ENCODE assay signal across 8 cellular contexts in the genomic region with DNA sequence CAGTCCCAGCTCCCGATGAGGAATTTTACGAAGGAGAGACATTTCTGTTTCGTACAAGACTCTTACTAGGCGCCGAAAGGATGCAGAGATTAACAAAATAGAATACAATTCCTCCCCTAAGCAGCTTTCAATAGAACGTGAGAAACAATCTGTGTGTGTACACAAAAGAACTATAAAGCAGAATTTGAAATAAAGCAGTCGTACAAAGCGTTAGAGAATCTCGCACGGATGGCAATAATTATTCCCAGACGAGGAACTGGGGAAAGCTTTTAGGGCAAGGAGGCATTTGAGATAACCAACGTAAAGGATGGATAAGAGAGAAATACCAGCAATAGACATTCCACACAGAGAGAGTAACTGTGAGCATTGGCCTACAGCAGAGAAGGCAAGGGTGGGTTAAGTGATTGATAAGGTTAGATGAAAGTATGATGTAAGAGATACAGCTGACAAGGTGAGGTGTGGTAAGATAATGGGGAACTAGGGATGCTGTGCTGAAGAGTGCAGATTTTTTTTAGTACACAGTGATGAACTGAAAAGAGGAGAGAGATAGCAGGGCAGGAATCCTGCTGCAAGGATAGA. TPM values are rescaled to one million over a fixed set of nuclear protein-coding genes. Genes with fewer than 3 reads are reported as not detected.
DNase-seq lines count a peak whose midpoint lies in the region; ATAC-seq, FAIRE-seq and TF ChIP-seq lines count a peak whose summit lies in the region.

No MANE protein-coding gene starts in this region.

- H3K4me1 Mint-ChIP-seq in astrocyte (ENCODE audit: low read depth, unreplicated experiment): peaks cover 6% of the 10 kb centered on the region

- ATAC-seq in heart right ventricle (no peak), left cardiac atrium (no peak), lower lobe of right lung (no peak), HG02763 (IDR thresholded peaks at IDR 0.05; ENCODE audit: unreplicated experiment) (no peak), HG03039 (IDR thresholded peaks at IDR 0.05; ENCODE audit: unreplicated experiment) (no peak), HG02623 (IDR thresholded peaks at IDR 0.05; ENCODE audit: unreplicated experiment) (no peak)

- peaks cover 0 to 41% (median 10%) of the 10 kb centered on the region in 9 donors for H3K4me1 ChIP-seq in heart right ventricle
- H3K4me1 ChIP-seq in astrocyte (ENCODE audit: insufficient read depth, low read length): peaks cover 14% of the 10 kb centered on the region
- H3K4me1 ChIP-seq in lower lobe of right lung: peaks cover 34% of the 10 kb centered on the region

- peak overlapping the region; percentile 22 to 98 (median 54) for H3K4me3 ChIP-seq in heart right ventricle
- peak overlapping the region; percentile 62 for H3K4me3 ChIP-seq in astrocyte (ENCODE audit: insufficient read depth, low read depth, low read length)
- peak overlapping the region; percentile 50 for H3K4me3 ChIP-seq in lower lobe of right lung

- H2AFZ ChIP-seq in astrocyte (ENCODE audit: low read depth, low read length): peak overlapping the region; percentile 76

- DNase-seq in heart right ventricle: no peak
- DNase-seq in left cardiac atrium: no peak
- DNase-seq in astrocyte (ENCODE audit: low read depth): no peak
- DNase-seq in lower lobe of right lung: no peak
- DNase-seq in mucosa of gallbladder (ENCODE audit: low spot score): no peak

- H3K9me3 ChIP-seq in heart right ventricle: no peaks in the 10 kb centered on the region
- no peaks in the 10 kb centered on the region for H3K9me3 ChIP-seq in astrocyte (ENCODE audit: insufficient read depth, low read depth, low read length)
- H3K9me3 ChIP-seq in lower lobe of right lung: no peaks in the 10 kb centered on the region

- no peaks in the 10 kb centered on the region for H4K20me1 ChIP-seq in astrocyte (ENCODE audit: insufficient read depth, low read length)

- no peaks in the 10 kb centered on the region for H3K36me3 Mint-ChIP-seq in astrocyte (ENCODE audit: low read depth, unreplicated experiment)

- H3K4me2 ChIP-seq in astrocyte (ENCODE audit: low read length): peak overlapping the region; percentile 87

- 1% methylated on average over 12 of the region's 12 CpGs for WGBS in heart right ventricle, 2 donors

- intact Hi-C loops in heart right ventricle (cut with DNase I) (loop anchor here in 5 of 10 donors (2.0 to 10.0 kb wide), 4 partner anchors 63 to 157 kb away; no protein-coding TSS in a partner anchor), left cardiac atrium (cut with DNase I) (loop anchor here in 1 of 2 donors (5.0 kb wide), 1 partner anchor 111 kb away; no protein-coding TSS in a partner anchor), lower lobe of right lung (cut with DNase I) (no loop called here)

- H3K27ac ChIP-seq in heart right ventricle (peak overlapping the region in 9 of 10 donors; percentile 57 to 95 (median 74)), astrocyte (ENCODE audit: low read depth, low read length) (peak overlapping the region; percentile 2), lower lobe of right lung (peak overlapping the region; percentile 96)

- no peaks in the 10 kb centered on the region for H3K9me3 Mint-ChIP-seq in astrocyte (ENCODE audit: unreplicated experiment)

- peak overlapping the region; percentile 72 for H3K9ac ChIP-seq in astrocyte (ENCODE audit: low read length)

- no peak for FAIRE-seq in astrocyte (lab: Jason Lieb, UNC)

- H3K27me3 ChIP-seq in heart right ventricle (no peaks in the 10 kb centered on the region), astrocyte (ENCODE audit: insufficient read depth, low read length) (peaks cover 2% of the 10 kb centered on the region), lower lobe of right lung (ENCODE audit: low read depth) (no peaks in the 10 kb centered on the region)

- H3K4me3 Mint-ChIP-seq in astrocyte (ENCODE audit: unreplicated experiment): no peak overlapping the region

- no peaks in the 10 kb centered on the region for H3K79me2 ChIP-seq in astrocyte (ENCODE audit: insufficient read depth, low read length)

- H3K27me3 Mint-ChIP-seq in astrocyte (ENCODE audit: low read depth, unreplicated experiment): no peaks in the 10 kb centered on the region

- TF ChIP-seq CTCF in heart right ventricle (IDR thresholded peaks at IDR 0.05): no peak
- TF ChIP-seq CTCF in astrocyte (IDR thresholded peaks at IDR 0.05; ENCODE audit: insufficient read depth, low read depth, low read length): no peak
- no peak for TF ChIP-seq CTCF in lower lobe of right lung (IDR thresholded peaks at IDR 0.05)

- H3K36me3 ChIP-seq in heart right ventricle: no peaks in the 10 kb centered on the region
- H3K36me3 ChIP-seq in astrocyte (ENCODE audit: insufficient read depth, low read length): no peaks in the 10 kb centered on the region
- H3K36me3 ChIP-seq in lower lobe of right lung: no peaks in the 10 kb centered on the region

- no peak overlapping the region for H3K27ac Mint-ChIP-seq in astrocyte (ENCODE audit: unreplicated experiment)

RNA-seq across cellular contexts. Expression of gene RPS6KA5, which starts 1.0 kb away (rescaled TPM):
- total RNA-seq in heart right ventricle (10 to 100 TPM in 4 of 10 donors, 1 to 10 TPM in 6; 7.3 to 22.5 (median 9.4) TPM), left cardiac atrium (1 to 10 TPM; 8.1 to 9.6 TPM), astrocyte (0.99 and 1.0 TPM in 2 replicates), lower lobe of right lung (11.3 TPM), mucosa of gallbladder (7.1 TPM)
- polyA plus RNA-seq in heart right ventricle: under 1 TPM; 0.84 to 0.95 TPM

RNA-seq across cellular contexts. Expression of gene DGLUCY, which starts 52.5 kb away (rescaled TPM):
- total RNA-seq in heart right ventricle (100 to 1,000 TPM; 124 to 270 (median 208) TPM), left cardiac atrium (100 to 1,000 TPM; 110 to 129 TPM), astrocyte (20.0 and 25.9 TPM in 2 replicates), lower lobe of right lung (102 TPM), mucosa of gallbladder (97.6 TPM)
- polyA plus RNA-seq in heart right ventricle: 100 to 1,000 TPM in 1 of 2 donors, 10 to 100 TPM in 1; 43.5 to 184 TPM

Comparison
In these comparisons a context has a peak if more than half of its experiments do, and no peak if none do; other contexts are left out.
1. H3K27ac ChIP-seq: peak in every context shown above with its lines; median percentile 96 in lower lobe of right lung; 74 in heart right ventricle; 2 in astrocyte.